Comparison of ENCODE assay signal across 2 cellular contexts in genomic region chr10:78829570-78829969, GRCh38.
TF ChIP-seq lines count a peak whose summit lies in the region.

No MANE protein-coding gene starts in this region.

TF ChIP-seq in neural cell, 6 proteins besides CTCF, POLR2A, EP300 and RAD21 (continued from another document):
- TF ChIP-seq REST (IDR thresholded peaks at IDR 0.05; ENCODE audit: borderline replicate concordance) (no peak), POLR2AphosphoS5 (IDR thresholded peaks at IDR 0.05) (no peak)

TF ChIP-seq in HepG2, 621 proteins besides CTCF, POLR2A, EP300 and RAD21 (continued from another document):
- TF ChIP-seq, protein P1, sequence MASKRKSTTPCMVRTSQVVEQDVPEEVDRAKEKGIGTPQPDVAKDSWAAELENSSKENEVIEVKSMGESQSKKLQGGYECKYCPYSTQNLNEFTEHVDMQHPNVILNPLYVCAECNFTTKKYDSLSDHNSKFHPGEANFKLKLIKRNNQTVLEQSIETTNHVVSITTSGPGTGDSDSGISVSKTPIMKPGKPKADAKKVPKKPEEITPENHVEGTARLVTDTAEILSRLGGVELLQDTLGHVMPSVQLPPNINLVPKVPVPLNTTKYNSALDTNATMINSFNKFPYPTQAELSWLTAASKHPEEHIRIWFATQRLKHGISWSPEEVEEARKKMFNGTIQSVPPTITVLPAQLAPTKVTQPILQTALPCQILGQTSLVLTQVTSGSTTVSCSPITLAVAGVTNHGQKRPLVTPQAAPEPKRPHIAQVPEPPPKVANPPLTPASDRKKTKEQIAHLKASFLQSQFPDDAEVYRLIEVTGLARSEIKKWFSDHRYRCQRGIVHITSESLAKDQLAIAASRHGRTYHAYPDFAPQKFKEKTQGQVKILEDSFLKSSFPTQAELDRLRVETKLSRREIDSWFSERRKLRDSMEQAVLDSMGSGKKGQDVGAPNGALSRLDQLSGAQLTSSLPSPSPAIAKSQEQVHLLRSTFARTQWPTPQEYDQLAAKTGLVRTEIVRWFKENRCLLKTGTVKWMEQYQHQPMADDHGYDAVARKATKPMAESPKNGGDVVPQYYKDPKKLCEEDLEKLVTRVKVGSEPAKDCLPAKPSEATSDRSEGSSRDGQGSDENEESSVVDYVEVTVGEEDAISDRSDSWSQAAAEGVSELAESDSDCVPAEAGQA (IDR thresholded peaks at IDR 0.05; ENCODE audit: low read depth), result no peak
- TF ChIP-seq, protein P1 (CRISPR knock-in tag; IDR thresholded peaks at IDR 0.05; ENCODE audit: borderline replicate concordance), result no peak
- TF ChIP-seq ZNF3 (CRISPR knock-in tag; IDR thresholded peaks at IDR 0.05) (no peak), ZNF10 (CRISPR knock-in tag; IDR thresholded peaks at IDR 0.05; ENCODE audit: borderline replicate concordance, low read depth) (no peak), MAF1 (CRISPR knock-in tag; IDR thresholded peaks at IDR 0.05; ENCODE audit: borderline replicate concordance) (no peak), ERF (CRISPR knock-in tag; IDR thresholded peaks at IDR 0.05) (no peak), AFF4 (CRISPR knock-in tag; IDR thresholded peaks at IDR 0.05) (no peak), ZNF768 (CRISPR knock-in tag; IDR thresholded peaks at IDR 0.05) (no peak), RCOR2 (CRISPR knock-in tag; IDR thresholded peaks at IDR 0.05) (no peak), HNRNPLL (IDR thresholded peaks at IDR 0.05; ENCODE audit: low read depth, low read length, poor library complexity, severe bottlenecking) (no peak), E2F1 (CRISPR knock-in tag; IDR thresholded peaks at IDR 0.05) (no peak), MAZ (IDR thresholded peaks at IDR 0.05; ENCODE audit: borderline replicate concordance, low read depth, low read length) (no peak), MAZ (CRISPR knock-in tag; IDR thresholded peaks at IDR 0.05; ENCODE audit: low read depth) (no peak), SAP130 (CRISPR knock-in tag; IDR thresholded peaks at IDR 0.05; ENCODE audit: low read depth) (no peak), TSC22D2 (CRISPR knock-in tag; IDR thresholded peaks at IDR 0.05; ENCODE audit: borderline replicate concordance) (no peak)
- TF ChIP-seq, protein P2, sequence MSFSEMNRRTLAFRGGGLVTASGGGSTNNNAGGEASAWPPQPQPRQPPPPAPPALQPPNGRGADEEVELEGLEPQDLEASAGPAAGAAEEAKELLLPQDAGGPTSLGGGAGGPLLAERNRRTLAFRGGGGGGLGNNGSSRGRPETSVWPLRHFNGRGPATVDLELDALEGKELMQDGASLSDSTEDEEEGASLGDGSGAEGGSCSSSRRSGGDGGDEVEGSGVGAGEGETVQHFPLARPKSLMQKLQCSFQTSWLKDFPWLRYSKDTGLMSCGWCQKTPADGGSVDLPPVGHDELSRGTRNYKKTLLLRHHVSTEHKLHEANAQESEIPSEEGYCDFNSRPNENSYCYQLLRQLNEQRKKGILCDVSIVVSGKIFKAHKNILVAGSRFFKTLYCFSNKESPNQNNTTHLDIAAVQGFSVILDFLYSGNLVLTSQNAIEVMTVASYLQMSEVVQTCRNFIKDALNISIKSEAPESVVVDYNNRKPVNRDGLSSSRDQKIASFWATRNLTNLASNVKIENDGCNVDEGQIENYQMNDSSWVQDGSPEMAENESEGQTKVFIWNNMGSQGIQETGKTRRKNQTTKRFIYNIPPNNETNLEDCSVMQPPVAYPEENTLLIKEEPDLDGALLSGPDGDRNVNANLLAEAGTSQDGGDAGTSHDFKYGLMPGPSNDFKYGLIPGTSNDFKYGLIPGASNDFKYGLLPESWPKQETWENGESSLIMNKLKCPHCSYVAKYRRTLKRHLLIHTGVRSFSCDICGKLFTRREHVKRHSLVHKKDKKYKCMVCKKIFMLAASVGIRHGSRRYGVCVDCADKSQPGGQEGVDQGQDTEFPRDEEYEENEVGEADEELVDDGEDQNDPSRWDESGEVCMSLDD (CRISPR knock-in tag; IDR thresholded peaks at IDR 0.05; ENCODE audit: borderline replicate concordance), result no peak
- TF ChIP-seq, protein P3, sequence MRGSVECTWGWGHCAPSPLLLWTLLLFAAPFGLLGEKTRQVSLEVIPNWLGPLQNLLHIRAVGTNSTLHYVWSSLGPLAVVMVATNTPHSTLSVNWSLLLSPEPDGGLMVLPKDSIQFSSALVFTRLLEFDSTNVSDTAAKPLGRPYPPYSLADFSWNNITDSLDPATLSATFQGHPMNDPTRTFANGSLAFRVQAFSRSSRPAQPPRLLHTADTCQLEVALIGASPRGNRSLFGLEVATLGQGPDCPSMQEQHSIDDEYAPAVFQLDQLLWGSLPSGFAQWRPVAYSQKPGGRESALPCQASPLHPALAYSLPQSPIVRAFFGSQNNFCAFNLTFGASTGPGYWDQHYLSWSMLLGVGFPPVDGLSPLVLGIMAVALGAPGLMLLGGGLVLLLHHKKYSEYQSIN (CRISPR knock-in tag; IDR thresholded peaks at IDR 0.05; ENCODE audit: borderline replicate concordance), result no peak
